In genomic region chr11:85854557-85855340, GRCh38 we compare ENCODE assay signal across 8 cellular contexts. TPM values are rescaled to one million over a fixed set of nuclear protein-coding genes. Genes with fewer than 3 reads are reported as not detected.
DNase-seq lines count a peak whose midpoint lies in the region; ATAC-seq and TF ChIP-seq lines count a peak whose summit lies in the region.

No MANE protein-coding gene starts in this region.

- H3K4me1 Mint-ChIP-seq in T-cell: peaks cover 10 to 12% (median 11%) of the 10 kb centered on the region in 3 donors

- peak overlapping the region; percentile 68 for H3K27ac ChIP-seq in right cardiac atrium (ENCODE audit: low read length)
- peak overlapping the region; percentile 87 for H3K27ac ChIP-seq in vagina

- H3K9me3 ChIP-seq in right cardiac atrium (ENCODE audit: control insufficient read depth, low read length) (no peaks in the 10 kb centered on the region), vagina (no peaks in the 10 kb centered on the region)

- H3K27me3 Mint-ChIP-seq in T-cell: no peaks in the 10 kb centered on the region

- TF ChIP-seq POLR2A in GM15510 (IDR thresholded peaks at IDR 0.05; ENCODE audit: borderline replicate concordance, extremely low read depth, insufficient read length) (peak; percentile 38), vagina (IDR thresholded peaks at IDR 0.05) (no peak)

- ATAC-seq in HG02884 (IDR thresholded peaks at IDR 0.05; ENCODE audit: unreplicated experiment): peak; percentile 99
- ATAC-seq in T-cell (replicated peaks in 1 of 4): peak; percentile 95 to 99 (median 96)
- peak; percentile 99 for ATAC-seq in right cardiac atrium

- intact Hi-C loops in right cardiac atrium (cut with DNase I) (loop anchor here in 1 of 4 donors (10.0 kb wide), 1 partner anchor 440 kb away; no protein-coding TSS in a partner anchor), vagina (cut with DNase I) (no loop called here)

- H3K27me3 ChIP-seq in right cardiac atrium (ENCODE audit: control insufficient read depth, insufficient read depth) (no peaks in the 10 kb centered on the region), vagina (no peaks in the 10 kb centered on the region)

- TF ChIP-seq CTCF in vagina (IDR thresholded peaks at IDR 0.05): peak; percentile 82 to 99 (median 85)

- H3K4me3 ChIP-seq in right cardiac atrium (ENCODE audit: low read length) (peak overlapping the region; percentile 44), vagina (peak overlapping the region; percentile 55 to 63)

- H3K4me3 Mint-ChIP-seq in T-cell: peak overlapping the region; percentile 87 to 91 (median 90)

- CTCF ChIA-PET in T-cell (lab: Charles Lee): interaction anchor here (0.5 to 2.2 kb wide), 38 partner anchors 9 to 437 kb away, joined by 3 to 15 read pairs (median 5); partner anchors contain the start of gene SYTL2 (in 1 of the 2)

- POLR2A ChIA-PET in T-cell (lab: Charles Lee): interaction anchor here in 1 of 2 donors (0.5 to 1.6 kb wide), 4 partner anchors 31 to 334 kb away, joined by 3 to 6 read pairs (median 4); no protein-coding TSS in a partner anchor

- H3K9me3 Mint-ChIP-seq in T-cell: no peaks in the 10 kb centered on the region

- H3K36me3 Mint-ChIP-seq in T-cell: no peaks in the 10 kb centered on the region

- DNase-seq in NCI-H146 (lab: John Stamatoyannopoulos, UW) (peak; percentile 95), T-cell (peak; percentile 76 to 94 (median 87)), amygdala (lab: John Stamatoyannopoulos, UW) (peak; percentile 14 to 91 (median 80)), right cardiac atrium (peak; percentile 93 to 97 (median 97)), pulmonary artery endothelial cell (ENCODE audit: low read depth, low spot score) (peak; percentile 75), vagina (ENCODE audit: extremely low spot score in 2 of 2) (peak in 1 of 2 donors; percentile 92)

- peak overlapping the region; percentile 90 to 94 for H3K27ac Mint-ChIP-seq in T-cell

- H3K4me1 ChIP-seq in right cardiac atrium (ENCODE audit: control insufficient read depth, insufficient read depth, low read length) (peaks cover 3% of the 10 kb centered on the region), vagina (peaks cover 20% of the 10 kb centered on the region)

- under 1% methylated on average over 62 of the region's 62 CpGs for WGBS in right cardiac atrium

- H3K36me3 ChIP-seq in vagina: no peaks in the 10 kb centered on the region

RNA-seq across cellular contexts. Expression of gene CCDC83, which starts 0.4 kb away (rescaled TPM):
- total RNA-seq in T-cell (under 1 TPM in 1 of 5 donors, not detected in 4; 0.10 TPM), right cardiac atrium (not detected), pulmonary artery endothelial cell (not detected in 2 replicates), vagina (not detected)
- polyA plus RNA-seq in right cardiac atrium: not detected

RNA-seq across cellular contexts. Expression of gene SYTL2, which starts 43.8 kb away (rescaled TPM):
- total RNA-seq in T-cell (10 to 100 TPM; 19.8 to 85.4 (median 31.3) TPM), right cardiac atrium (1 to 10 TPM; 4.3 to 7.3 (median 6.3) TPM), pulmonary artery endothelial cell (0.46 and 0.53 TPM in 2 replicates), vagina (17.4 TPM)
- polyA plus RNA-seq in right cardiac atrium: 5.1 TPM
